Comparison of ENCODE assay signal across 18 cellular contexts in genomic region chr1:11391327-11391726, GRCh38.
DNase-seq lines count a peak whose midpoint lies in the region; ATAC-seq, FAIRE-seq and TF ChIP-seq lines count a peak whose summit lies in the region.
"Had no signal": no experiment of that assay in that cellular context is flagged by ENCODE, and none has a peak within 500 bp of the region (broad histone marks: within the 10 kb centered on the region; RNA-seq: fewer than 3 reads in every experiment).

No MANE protein-coding gene starts in this region.

- no peaks in the 10 kb centered on the region for H3K9me1 ChIP-seq in K562 (ENCODE audit: control insufficient read depth, insufficient read depth, low read length)

- H3K9me2 ChIP-seq in neural cell (ENCODE audit: insufficient read depth, low read length) = no peaks in the 10 kb centered on the region

- H3K4me1 ChIP-seq in BLaER1 treated with 17β-estradiol and CSF1 and Interleukin-3, amounts not matched to agents 10 nM and 100 nM = peaks cover 0 to 53% (median 44%) of the 10 kb centered on the region in 10 experiments; a peak in 17 of 20 replicates
- H3K4me1 ChIP-seq in HEK293 (ENCODE audit: control insufficient read depth, insufficient read depth, low read length) (no peaks in the 10 kb centered on the region), K562 (replicated peaks in 1 of 2; ENCODE audit: control insufficient read depth in 2 of 2, insufficient read depth in 2 of 2, low read length in 2 of 2) (peaks cover 8 to 10% of the 10 kb centered on the region in 2 experiments; a peak in 4 of 5 replicates), ovary (ENCODE audit: insufficient read depth) (no peaks in the 10 kb centered on the region)
- H3K4me1 ChIP-seq: HAP-1 had no signal

- H3K9me3 ChIP-seq in BLaER1 treated with 17β-estradiol and CSF1 and Interleukin-3, amounts not matched to agents 10 nM and 100 nM (replicated peaks in 1 of 11) = no peaks in the 10 kb centered on the region
- no peaks in the 10 kb centered on the region for H3K9me3 ChIP-seq in HEK293 (ENCODE audit: control insufficient read depth, insufficient read depth, low read depth, low read length)
- H3K9me3 ChIP-seq in K562 (replicated peaks; ENCODE audit: control insufficient read depth, insufficient read depth, low read depth, low read length) = no peaks in the 10 kb centered on the region
- H3K9me3 ChIP-seq in neural cell (ENCODE audit: low read length) = no peaks in the 10 kb centered on the region
- H3K9me3 ChIP-seq in ovary = no peaks in the 10 kb centered on the region
- H3K9me3 ChIP-seq: HAP-1 had no signal

- TF ChIP-seq RAD21 in K562 (CRISPR knock-in tag; conservative IDR thresholded peaks at IDR 0.05 in 1 of 2, IDR thresholded peaks at IDR 0.05 in 1 of 2) (no peak), neural cell (conservative IDR thresholded peaks at IDR 0.05) (no peak)

- TF ChIP-seq EP300 in K562 (IDR thresholded peaks at IDR 0.05; ENCODE audit: low read length) = no peak
- TF ChIP-seq EP300 in neural cell (conservative IDR thresholded peaks at IDR 0.05; ENCODE audit: poor library complexity, severe bottlenecking) = no peak
- no peak for TF ChIP-seq EP300 in ovary (IDR thresholded peaks at IDR 0.05)

- no peaks in the 10 kb centered on the region for H3F3A ChIP-seq in neural cell (ENCODE audit: insufficient read depth, low read length, poor library complexity, severe bottlenecking)

- no peak for ATAC-seq in K562
- ATAC-seq in GM18505 (IDR thresholded peaks at IDR 0.05; ENCODE audit: unreplicated experiment) = no peak
- ATAC-seq: GM12878 had no signal

- H3K9ac ChIP-seq in BLaER1 treated with 17β-estradiol and CSF1 and Interleukin-3, amounts not matched to agents 10 nM and 100 nM = no peak overlapping the region
- no peak overlapping the region for H3K9ac ChIP-seq in K562 (ENCODE audit: insufficient read depth in 1 of 2, low read depth in 2 of 2, low read length in 2 of 2)
- no peak overlapping the region for H3K9ac ChIP-seq in neural cell (ENCODE audit: low read length)

- intact Hi-C loops in K562 (cut with micrococcal nuclease) (no loop called here), ovary (cut with DNase I) (no loop called here)

- no peak overlapping the region for H2AFZ ChIP-seq in K562 (ENCODE audit: low read depth, low read length)
- H2AFZ ChIP-seq in neural cell (ENCODE audit: low read depth, low read length) = no peak overlapping the region

- FAIRE-seq in K562 (lab: Jason Lieb, UNC) = no peak
- FAIRE-seq: D721Med, GM12878, H54 had no signal

- no TSS peak for BruUV-seq in K562 (replicated peaks; lab: Mats Ljungman, UMichigan)

- TF ChIP-seq CTCF in HEK293 (tag by site-specific recombination; IDR thresholded peaks at IDR 0.05) = no peak
- no peak for TF ChIP-seq CTCF in K562 (IDR thresholded peaks at IDR 0.05 in 2 of 3, conservative IDR thresholded peaks at IDR 0.05 in 1 of 3; ENCODE audit: insufficient read depth in 2 of 3, low read depth in 1 of 3, low read length in 3 of 3)
- no peak for TF ChIP-seq CTCF in neural cell (IDR thresholded peaks at IDR 0.05; ENCODE audit: poor library complexity, severe bottlenecking)
- TF ChIP-seq CTCF in ovary (IDR thresholded peaks at IDR 0.05) = no peak

- TF ChIP-seq POLR2A in K562 (conservative IDR thresholded peaks at IDR 0.05) = no peak
- no peak for TF ChIP-seq POLR2A in ovary (IDR thresholded peaks at IDR 0.05)
- TF ChIP-seq POLR2A in GM18505 (IDR thresholded peaks at IDR 0.05; ENCODE audit: borderline replicate concordance, extremely low read depth, insufficient read depth, insufficient read length) = no peak

- H4K20me1 ChIP-seq in BLaER1 treated with 17β-estradiol and CSF1 and Interleukin-3, amounts not matched to agents 10 nM and 100 nM = peaks cover 0 to 8% (median 0%) of the 10 kb centered on the region in 11 experiments; a peak in 1 of 22 replicates
- H4K20me1 ChIP-seq in K562 (replicated peaks; ENCODE audit: control insufficient read depth, insufficient read depth, low read length) (peaks cover 13% of the 10 kb centered on the region), neural cell (ENCODE audit: insufficient read depth) (no peaks in the 10 kb centered on the region)

- POLR2A ChIA-PET in HEK293 (lab: Yijun Ruan, JAX) = no interaction called here
- POLR2A ChIA-PET in K562 (lab: Yijun Ruan, JAX) = interaction anchor here (0.6 kb wide), 1 partner anchor 257 kb away, joined by 3 read pairs; no protein-coding TSS in a partner anchor

- no peak overlapping the region for H3K4me3 ChIP-seq in BLaER1 treated with 17β-estradiol and CSF1 and Interleukin-3, amounts not matched to agents 10 nM and 100 nM
- no peak overlapping the region for H3K4me3 ChIP-seq in HEK293 (ENCODE audit: low read depth, low read length)
- no peak overlapping the region for H3K4me3 ChIP-seq in K562
- peak overlapping the region; percentile 2 for H3K4me3 ChIP-seq in neural cell (ENCODE audit: low read length)
- H3K4me3 ChIP-seq in ovary = no peak overlapping the region
- H3K4me3 ChIP-seq: GM12878, HAP-1 had no signal

- no peaks in the 10 kb centered on the region for H3K36me3 ChIP-seq in BLaER1 treated with 17β-estradiol and CSF1 and Interleukin-3, amounts not matched to agents 10 nM and 100 nM
- H3K36me3 ChIP-seq in HEK293 (ENCODE audit: control insufficient read depth in 2 of 2, insufficient read depth in 1 of 2, low read length in 2 of 2) = no peaks in the 10 kb centered on the region
- no peaks in the 10 kb centered on the region for H3K36me3 ChIP-seq in K562 (ENCODE audit: control insufficient read depth, insufficient read depth, low read length)
- H3K36me3 ChIP-seq in neural cell (ENCODE audit: insufficient read depth, low read length) = no peaks in the 10 kb centered on the region
- no peaks in the 10 kb centered on the region for H3K36me3 ChIP-seq in ovary
- H3K36me3 ChIP-seq: HAP-1 had no signal

- H3K4me2 ChIP-seq in BLaER1 treated with 17β-estradiol and CSF1 and Interleukin-3, amounts not matched to agents 10 nM and 100 nM = peak overlapping the region in 6 of 11 experiments; percentile 43 to 74 (median 54); a peak in 9 of 22 replicates
- H3K4me2 ChIP-seq in K562 (ENCODE audit: insufficient read depth, low read length) (no peak overlapping the region), neural cell (ENCODE audit: low read length) (no peak overlapping the region)

- in situ Hi-C loops in K562 (cut with MboI) = no loop called here

- no peak overlapping the region for H3K27ac ChIP-seq in BLaER1 treated with 17β-estradiol and CSF1 and Interleukin-3, amounts not matched to agents 10 nM and 100 nM
- H3K27ac ChIP-seq in HEK293 (ENCODE audit: extremely low read depth, low read depth, low read length) (no peak overlapping the region), K562 (ENCODE audit: extremely low read depth, low read depth, low read length) (no peak overlapping the region), neural cell (ENCODE audit: low read length) (no peak overlapping the region), ovary (no peak overlapping the region)

- no peaks in the 10 kb centered on the region for H3K27me3 ChIP-seq in BLaER1 treated with 17β-estradiol and CSF1 and Interleukin-3, amounts not matched to agents 10 nM and 100 nM
- H3K27me3 ChIP-seq in K562 (ENCODE audit: control insufficient read depth in 2 of 2, insufficient read depth in 2 of 2, low read length in 2 of 2) = peaks cover 34 to 70% of the 10 kb centered on the region in 2 experiments
- no peaks in the 10 kb centered on the region for H3K27me3 ChIP-seq in neural cell (ENCODE audit: insufficient read depth, low read depth, low read length)
- H3K27me3 ChIP-seq in ovary = no peaks in the 10 kb centered on the region

- DNase-seq in K562 (ENCODE audit: extremely low read depth in 1 of 4, low spot score in 3 of 4) = no peak
- DNase-seq in ovary = no peak
- no peak for DNase-seq in NCI-H446 (lab: John Stamatoyannopoulos, UW)
- DNase-seq: CD4-positive, alpha-beta T cell; CD8-positive, alpha-beta memory T cell; DMS 273 treated with DMSO at 0.1 percent for 48 hours; DMS79; EL; GDM1; GOT3 had no signal

- WGBS in K562 (ENCODE audit: insufficient coverage, low coverage, missing lambda C conversion rate) = 0% methylated on average over 7 of the region's 7 CpGs
- 68 to 80% (median 79%) methylated on average over 7 of the region's 7 CpGs for WGBS in ovary, 3 donors

- no peaks in the 10 kb centered on the region for H3K79me2 ChIP-seq in K562 (ENCODE audit: control insufficient read depth, insufficient read depth, low read length)
- no peaks in the 10 kb centered on the region for H3K79me2 ChIP-seq in neural cell (replicated peaks; ENCODE audit: insufficient read depth, low read length)

- CTCF ChIA-PET in HEK293 (lab: Yijun Ruan, JAX) = no interaction called here
- CTCF ChIA-PET in K562 (lab: Yijun Ruan, JAX; ENCODE audit: low intra/inter-chr PET ratio) = no interaction called here

TF ChIP-seq in HEK293, 187 proteins besides CTCF, POLR2A, EP300 and RAD21:
- TF ChIP-seq SCRT2 (tag by site-specific recombination; IDR thresholded peaks at IDR 0.05) = 0 out of 2 replicates have a peak, but pooled peaks have one; percentile 39
- TF ChIP-seq ZNF488 (tag by site-specific recombination; IDR thresholded peaks at IDR 0.05) = no peak

TF ChIP-seq in K562, 482 proteins besides CTCF, POLR2A, EP300 and RAD21 (continues in another document):
- peak; percentile 86 for TF ChIP-seq TFE3 (CRISPR knock-in tag; IDR thresholded peaks at IDR 0.05)

TF ChIP-seq in neural cell, 6 proteins besides CTCF, POLR2A, EP300 and RAD21 (continues in another document):
- TF ChIP-seq MXI1 (conservative IDR thresholded peaks at IDR 0.05; ENCODE audit: poor library complexity, severe bottlenecking) (no peak), REST (IDR thresholded peaks at IDR 0.05; ENCODE audit: borderline replicate concordance) (no peak)

Comparison
In these comparisons a context has a peak if more than half of its experiments do, and no peak if none do; other contexts are left out.
1. H3K4me2 ChIP-seq: peak in BLaER1 treated with 17β-estradiol and CSF1 and Interleukin-3, amounts not matched to agents 10 nM and 100 nM (6 of 11); none in K562 (single experiment) and neural cell (single experiment).